In the genomic region with DNA sequence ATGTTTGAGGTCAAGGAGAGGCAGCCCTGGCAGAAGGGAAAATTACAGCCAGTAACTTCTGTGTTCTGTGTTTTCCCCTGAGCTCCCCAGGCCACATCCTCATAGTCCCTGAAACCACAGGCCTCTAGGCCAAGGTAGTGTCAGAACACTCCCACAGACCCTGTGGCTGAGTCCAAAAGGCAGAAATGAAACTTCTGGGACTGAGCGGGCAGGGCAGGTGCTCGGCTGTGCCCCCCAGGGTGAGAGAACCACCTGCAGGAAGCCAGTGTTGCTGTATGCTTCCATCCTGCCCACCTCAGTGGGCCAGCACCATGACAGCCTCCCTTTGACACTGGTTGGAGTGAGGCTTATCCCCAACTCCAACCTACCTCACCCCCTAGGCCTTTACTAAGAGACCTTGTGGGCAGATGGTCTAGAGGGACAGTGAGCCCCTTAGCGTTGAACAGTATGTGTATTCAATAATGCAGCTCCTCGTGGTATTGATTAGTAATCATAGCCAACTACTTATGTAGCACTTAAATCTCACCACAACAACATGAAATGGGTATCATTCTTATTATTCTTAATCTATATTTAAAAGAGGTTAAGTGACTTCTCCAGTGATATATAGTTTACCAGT, we compare ENCODE assay signal across 9 cellular contexts. TPM values are rescaled to one million over a fixed set of nuclear protein-coding genes. Genes with fewer than 3 reads are reported as not detected.
DNase-seq lines count a peak whose midpoint lies in the region; ATAC-seq, FAIRE-seq and TF ChIP-seq lines count a peak whose summit lies in the region.
"Had no signal": no experiment of that assay in that cellular context is flagged by ENCODE, and none has a peak within 500 bp of the region (broad histone marks: within the 10 kb centered on the region; RNA-seq: fewer than 3 reads in every experiment).

No MANE protein-coding gene starts in this region.

- peaks cover 12% of the 10 kb centered on the region for H3K4me1 Mint-ChIP-seq in brain

- no peaks in the 10 kb centered on the region for H3K27me3 Mint-ChIP-seq in brain

- no peak for TF ChIP-seq POLR2A in GM12892 (IDR thresholded peaks at IDR 0.05; ENCODE audit: low read depth, low read length)
- no peak for TF ChIP-seq POLR2A in erythroblast (IDR thresholded peaks at IDR 0.05; ENCODE audit: low read length)

- peak overlapping the region in 1 of 5 experiments; percentile 26 for H3K4me3 Mint-ChIP-seq in brain

- H3K36me3 Mint-ChIP-seq in brain = no peaks in the 10 kb centered on the region

- POLR2A ChIA-PET in HEK293T (lab: Yijun Ruan, JAX) = no interaction called here

- CTCF ChIA-PET in HEK293T (lab: Yijun Ruan, JAX) = interaction anchor here (0.7 kb wide), 1 partner anchor 65 kb away, joined by 3 read pairs; no protein-coding TSS in a partner anchor

- FAIRE-seq in GM12892 (lab: Jason Lieb, UNC) = peak; percentile 74

- peak overlapping the region in 3 of 5 experiments; percentile 14 to 89 (median 62) for H3K27ac Mint-ChIP-seq in brain

- peaks cover 6 to 18% (median 12%) of the 10 kb centered on the region in 5 experiments for H3K9me3 Mint-ChIP-seq in brain

- DNase-seq in GM12892 (ENCODE audit: insufficient read length) = no peak
- DNase-seq in GM20000 (ENCODE audit: low spot score) = peak; percentile 25
- no peak for DNase-seq in NCI-H748 (lab: John Stamatoyannopoulos, UW; ENCODE audit: unreplicated experiment)
- DNase-seq in HEK293T (ENCODE audit: extremely low spot score) = no peak
- DNase-seq in cerebellum (ENCODE audit: low spot score) = no peak
- no peak for DNase-seq in erythroblast (lab: John Stamatoyannopoulos, UW)

- ATAC-seq in HG03457 (IDR thresholded peaks at IDR 0.05; ENCODE audit: unreplicated experiment) = peak; percentile 98
- ATAC-seq: HCT116 had no signal

- TF ChIP-seq CTCF in GM20000 (IDR thresholded peaks at IDR 0.05; ENCODE audit: extremely low read depth, missing control alignments) = no peak
- TF ChIP-seq CTCF in brain (conservative IDR thresholded peaks at IDR 0.05) = no peak

TF ChIP-seq in HEK293T, 16 proteins besides CTCF, POLR2A, EP300 and RAD21:
- TF ChIP-seq CTBP1 (IDR thresholded peaks at IDR 0.05; ENCODE audit: borderline replicate concordance) (no peak), HDGF (IDR thresholded peaks at IDR 0.05; ENCODE audit: borderline replicate concordance) (no peak), FOXK2 (IDR thresholded peaks at IDR 0.05) (no peak), ELF4 (IDR thresholded peaks at IDR 0.05) (no peak), LEF1 (IDR thresholded peaks at IDR 0.05; ENCODE audit: borderline replicate concordance) (no peak), SUZ12 (IDR thresholded peaks at IDR 0.05) (no peak), BHLHE40 (IDR thresholded peaks at IDR 0.05; ENCODE audit: borderline replicate concordance) (no peak), FOXA1 (IDR thresholded peaks at IDR 0.05) (no peak), L3MBTL2 (conservative IDR thresholded peaks at IDR 0.05) (no peak), TARDBP (IDR thresholded peaks at IDR 0.05) (no peak), SP1 (IDR thresholded peaks at IDR 0.05) (no peak), ZNF384 (IDR thresholded peaks at IDR 0.05) (no peak), ARNT (IDR thresholded peaks at IDR 0.05) (no peak), NFRKB (IDR thresholded peaks at IDR 0.05) (no peak), FOXM1 (IDR thresholded peaks at IDR 0.05; ENCODE audit: borderline replicate concordance) (no peak)
- TF ChIP-seq, protein P1, sequence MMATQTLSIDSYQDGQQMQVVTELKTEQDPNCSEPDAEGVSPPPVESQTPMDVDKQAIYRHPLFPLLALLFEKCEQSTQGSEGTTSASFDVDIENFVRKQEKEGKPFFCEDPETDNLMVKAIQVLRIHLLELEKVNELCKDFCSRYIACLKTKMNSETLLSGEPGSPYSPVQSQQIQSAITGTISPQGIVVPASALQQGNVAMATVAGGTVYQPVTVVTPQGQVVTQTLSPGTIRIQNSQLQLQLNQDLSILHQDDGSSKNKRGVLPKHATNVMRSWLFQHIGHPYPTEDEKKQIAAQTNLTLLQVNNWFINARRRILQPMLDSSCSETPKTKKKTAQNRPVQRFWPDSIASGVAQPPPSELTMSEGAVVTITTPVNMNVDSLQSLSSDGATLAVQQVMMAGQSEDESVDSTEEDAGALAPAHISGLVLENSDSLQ (IDR thresholded peaks at IDR 0.05) = no peak

RNA-seq across cellular contexts. Expression of a gene that starts 30.3 kb away (rescaled TPM):
- 5.5 TPM for polyA plus RNA-seq in GM12892 (2012; ENCODE audit: missing spikeins)
- polyA plus RNA-seq in brain (ENCODE audit: insufficient read depth, low read depth, low replicate concordance) = 0.29 TPM
- 1.9 TPM for total RNA-seq in cerebellum
